Comparison of ENCODE assay signal across 11 cellular contexts in genomic region chr6:157761926-157762325, GRCh38.
DNase-seq lines count a peak whose midpoint lies in the region; ATAC-seq, FAIRE-seq and TF ChIP-seq lines count a peak whose summit lies in the region.
"Had no signal": no experiment of that assay in that cellular context is flagged by ENCODE, and none has a peak within 500 bp of the region (broad histone marks: within the 10 kb centered on the region; RNA-seq: fewer than 3 reads in every experiment).

No MANE protein-coding gene starts in this region.

- no peak for TF ChIP-seq RAD21 in A549 (conservative IDR thresholded peaks at IDR 0.05 in 1 of 2, IDR thresholded peaks at IDR 0.05 in 1 of 2)

- no peaks in the 10 kb centered on the region for H3K27me3 Mint-ChIP-seq in CD8-positive, alpha-beta T cell (ENCODE audit: low read depth)
- H3K27me3 Mint-ChIP-seq in activated CD8-positive, alpha-beta T cell treated with anti-CD3 and anti-CD28 coated beads for 36 hours: no peaks in the 10 kb centered on the region
- peaks cover 5 to 13% (median 9%) of the 10 kb centered on the region in 3 donors for H3K27me3 Mint-ChIP-seq in CD14-positive monocyte (ENCODE audit: low read depth in 3 of 3)

- H3K27ac ChIP-seq in A549: peak overlapping the region; percentile 40 to 87; a peak in 4 of 6 replicates
- H3K27ac ChIP-seq in CD8-positive, alpha-beta T cell (ENCODE audit: low read depth, low read length): no peak overlapping the region
- H3K27ac ChIP-seq in mesenchymal stem cell (ENCODE audit: low read length, poor library complexity, severe bottlenecking): peak overlapping the region; percentile 69
- H3K27ac ChIP-seq in left ventricle myocardium inferior (replicated peaks): no peak overlapping the region
- peak overlapping the region in 2 of 12 donors; percentile 5 to 72 for H3K27ac ChIP-seq in heart left ventricle
- H3K27ac ChIP-seq: colonic mucosa had no signal

- TF ChIP-seq CTCF in A549 (IDR thresholded peaks at IDR 0.05): no peak
- TF ChIP-seq CTCF in CD8-positive, alpha-beta T cell (IDR thresholded peaks at IDR 0.05): no peak
- no peak for TF ChIP-seq CTCF in activated CD8-positive, alpha-beta T cell treated with anti-CD3 and anti-CD28 coated beads for 36 hours (IDR thresholded peaks at IDR 0.05)
- no peak for TF ChIP-seq CTCF in CD14-positive monocyte (IDR thresholded peaks at IDR 0.05)
- no peak for TF ChIP-seq CTCF in left ventricle myocardium inferior (IDR thresholded peaks at IDR 0.05; ENCODE audit: borderline replicate concordance)
- no peak for TF ChIP-seq CTCF in heart left ventricle (IDR thresholded peaks at IDR 0.05)

- peak overlapping the region; percentile 21 for H2BK120ac ChIP-seq in mesenchymal stem cell (ENCODE audit: low read depth, low read length)

- TF ChIP-seq POLR2A in A549 (IDR thresholded peaks at IDR 0.05; ENCODE audit: low read length) (no peak), heart left ventricle (IDR thresholded peaks at IDR 0.05) (no peak)

- no peaks in the 10 kb centered on the region for H3K36me3 ChIP-seq in CD8-positive, alpha-beta T cell (ENCODE audit: insufficient read depth, low read length)
- H3K36me3 ChIP-seq in mesenchymal stem cell (ENCODE audit: control insufficient read depth in 1 of 2, insufficient read depth in 2 of 2, low read depth in 1 of 2, low read length in 2 of 2): peaks cover 0 to 3% of the 10 kb centered on the region in 2 experiments
- H3K36me3 ChIP-seq in left ventricle myocardium inferior: no peaks in the 10 kb centered on the region
- no peaks in the 10 kb centered on the region for H3K36me3 ChIP-seq in heart left ventricle
- H3K36me3 ChIP-seq: colonic mucosa, gastroesophageal sphincter had no signal

- H2AK5ac ChIP-seq in mesenchymal stem cell (ENCODE audit: low read length, severe bottlenecking): peak overlapping the region; percentile 59

- FAIRE-seq in A549 (lab: Jason Lieb, UNC): no peak

- H4K8ac ChIP-seq in mesenchymal stem cell (ENCODE audit: low read length): peak overlapping the region; percentile 7

- ATAC-seq in A549 (no peak), heart left ventricle (no peak)
- ATAC-seq in CD8-positive, alpha-beta T cell: no peak
- ATAC-seq in activated CD8-positive, alpha-beta T cell treated with anti-CD3 and anti-CD28 coated beads for 36 hours: no peak
- ATAC-seq: gastroesophageal sphincter had no signal

- no peaks in the 10 kb centered on the region for H3K27me3 ChIP-seq in CD8-positive, alpha-beta T cell (ENCODE audit: insufficient read depth, low read length)
- H3K27me3 ChIP-seq in mesenchymal stem cell (ENCODE audit: control insufficient read depth in 1 of 2, insufficient read depth in 1 of 2, low read length in 2 of 2) (no peaks in the 10 kb centered on the region), left ventricle myocardium inferior (ENCODE audit: low read depth) (no peaks in the 10 kb centered on the region), heart left ventricle (no peaks in the 10 kb centered on the region)
- H3K27me3 ChIP-seq: colonic mucosa, gastroesophageal sphincter had no signal

- peak overlapping the region in 1 of 2 experiments; percentile 59 for H3K4ac ChIP-seq in mesenchymal stem cell (ENCODE audit: low read depth in 1 of 2, low read length in 2 of 2)

- H2BK5ac ChIP-seq in mesenchymal stem cell (ENCODE audit: low read depth, low read length, poor library complexity, severe bottlenecking): peak overlapping the region; percentile 60

- H3K14ac ChIP-seq in mesenchymal stem cell (ENCODE audit: low read length in 2 of 2): no peak overlapping the region

- peaks cover 70% of the 10 kb centered on the region for H3K4me1 Mint-ChIP-seq in CD8-positive, alpha-beta T cell (ENCODE audit: low read depth)
- H3K4me1 Mint-ChIP-seq in activated CD8-positive, alpha-beta T cell treated with anti-CD3 and anti-CD28 coated beads for 36 hours (ENCODE audit: low read depth): peaks cover 86% of the 10 kb centered on the region
- peaks cover 70% of the 10 kb centered on the region for H3K4me1 Mint-ChIP-seq in CD14-positive monocyte

- H3K9ac ChIP-seq in mesenchymal stem cell (ENCODE audit: low read length): peak overlapping the region; percentile 83

- H3K4me3 ChIP-seq in A549 (no peak overlapping the region), mesenchymal stem cell (ENCODE audit: insufficient read depth in 1 of 2, low read depth in 1 of 2, low read length in 2 of 2) (no peak overlapping the region), left ventricle myocardium inferior (no peak overlapping the region), heart left ventricle (no peak overlapping the region)
- H3K4me3 ChIP-seq in CD8-positive, alpha-beta T cell (ENCODE audit: low read depth, low read length): no peak overlapping the region
- H3K4me3 ChIP-seq: colonic mucosa, gastroesophageal sphincter had no signal

- H3K23ac ChIP-seq in mesenchymal stem cell (ENCODE audit: low read length in 2 of 2): peak overlapping the region in 1 of 2 experiments; percentile 5

- H3K4me2 ChIP-seq in A549: peak overlapping the region; percentile 72; the same call in 2 of the 3 replicates
- H3K4me2 ChIP-seq in mesenchymal stem cell (ENCODE audit: low read length, poor library complexity, severe bottlenecking): no peak overlapping the region

- H2BK15ac ChIP-seq in mesenchymal stem cell (ENCODE audit: low read depth, poor library complexity, severe bottlenecking): peak overlapping the region; percentile 49

- H2AFZ ChIP-seq in mesenchymal stem cell (ENCODE audit: low read depth, low read length): no peak overlapping the region

- peak overlapping the region in 1 of 2 experiments; percentile 74 for H2BK12ac ChIP-seq in mesenchymal stem cell (ENCODE audit: low read length in 2 of 2)

- H3K18ac ChIP-seq in mesenchymal stem cell (ENCODE audit: low read depth in 1 of 2, low read length in 2 of 2): no peak overlapping the region

- H3K9me3 Mint-ChIP-seq in CD8-positive, alpha-beta T cell: no peaks in the 10 kb centered on the region
- H3K9me3 Mint-ChIP-seq in activated CD8-positive, alpha-beta T cell treated with anti-CD3 and anti-CD28 coated beads for 36 hours: peaks cover 2% of the 10 kb centered on the region
- peaks cover 0 to 4% (median 0%) of the 10 kb centered on the region in 7 donors for H3K9me3 Mint-ChIP-seq in CD14-positive monocyte

- 93% methylated on average over 10 of the region's 13 CpGs for WGBS in A549 (ENCODE audit: missing lambda C conversion rate)
- WGBS in mesenchymal stem cell: 90% methylated on average over 12 of the region's 13 CpGs
- 75 to 88% (median 84%) methylated on average over 12 to 13 of the region's 13 CpGs for WGBS in heart left ventricle, 4 donors

- CTCF ChIA-PET in A549 (lab: Yijun Ruan, JAX): interaction anchor here (0.9 to 1.3 kb wide), 3 partner anchors 16 to 112 kb away, joined by 3 to 4 read pairs (median 4); no protein-coding TSS in a partner anchor
- CTCF ChIA-PET in CD8-positive, alpha-beta T cell (lab: Charles Lee): interaction anchor here (1.3 to 12.5 kb wide), 4 partner anchors 11 to 123 kb away, joined by 3 to 233 read pairs (median 12); no protein-coding TSS in a partner anchor
- CTCF ChIA-PET in activated CD8-positive, alpha-beta T cell treated with anti-CD3 and anti-CD28 coated beads for 36 hours (lab: Charles Lee): interaction anchor here (0.7 to 6.7 kb wide), 12 partner anchors 31 to 185 kb away, joined by 3 to 50 read pairs (median 4); no protein-coding TSS in a partner anchor

- peak overlapping the region; percentile 95 for H3K27ac Mint-ChIP-seq in CD8-positive, alpha-beta T cell
- H3K27ac Mint-ChIP-seq in activated CD8-positive, alpha-beta T cell treated with anti-CD3 and anti-CD28 coated beads for 36 hours: peak overlapping the region; percentile 97
- peak overlapping the region in 3 of 7 donors; percentile 51 to 97 (median 77) for H3K27ac Mint-ChIP-seq in CD14-positive monocyte

- no peak for TF ChIP-seq EP300 in A549 (IDR thresholded peaks at IDR 0.05)

- POLR2A ChIA-PET in A549 (lab: Yijun Ruan, JAX): no interaction called here
- POLR2A ChIA-PET in CD8-positive, alpha-beta T cell (lab: Charles Lee): interaction anchor here (1.3 to 1.4 kb wide), 2 partner anchors 9 to 73 kb away, joined by 3 to 4 read pairs; no protein-coding TSS in a partner anchor
- POLR2A ChIA-PET in activated CD8-positive, alpha-beta T cell treated with anti-CD3 and anti-CD28 coated beads for 36 hours (lab: Charles Lee): interaction anchor here (0.7 to 10.4 kb wide), 13 partner anchors 8 to 130 kb away, joined by 3 to 102 read pairs (median 5); no protein-coding TSS in a partner anchor

- peak overlapping the region; percentile 28 for H4K91ac ChIP-seq in mesenchymal stem cell (ENCODE audit: low read length)

- DNase-seq in A549 (ENCODE audit: low read depth in 1 of 2, low spot score in 1 of 2): no peak
- no peak for DNase-seq in CD8-positive, alpha-beta T cell
- peak; percentile 33 for DNase-seq in activated CD8-positive, alpha-beta T cell treated with anti-CD3 and anti-CD28 coated beads for 36 hours
- DNase-seq in mesenchymal stem cell: no peak
- no peak for DNase-seq in CD14-positive monocyte (ENCODE audit: low spot score)
- no peak for DNase-seq in MV-4-11 (lab: John Stamatoyannopoulos, UW)
- DNase-seq in left ventricle myocardium inferior: no peak
- DNase-seq in heart left ventricle: no peak
- DNase-seq: colonic mucosa, NCI-H2171 treated with DMSO at 0.1 percent for 48 hours had no signal

- H3K4me1 ChIP-seq in A549 (peaks cover 53% of the 10 kb centered on the region), mesenchymal stem cell (ENCODE audit: control insufficient read depth, insufficient read depth, low read depth, low read length) (peaks cover 46% of the 10 kb centered on the region), left ventricle myocardium inferior (peaks cover 56% of the 10 kb centered on the region), heart left ventricle (peaks cover 8 to 85% (median 32%) of the 10 kb centered on the region in 12 donors)
- H3K4me1 ChIP-seq in CD8-positive, alpha-beta T cell (ENCODE audit: insufficient read depth, low read length): peaks cover 63% of the 10 kb centered on the region

- H3K79me1 ChIP-seq in mesenchymal stem cell (replicated peaks; ENCODE audit: low read length, poor library complexity, severe bottlenecking): no peaks in the 10 kb centered on the region

- H3K9me3 ChIP-seq in A549 (no peaks in the 10 kb centered on the region), mesenchymal stem cell (ENCODE audit: control insufficient read depth, low read length) (no peaks in the 10 kb centered on the region), left ventricle myocardium inferior (replicated peaks) (no peaks in the 10 kb centered on the region), heart left ventricle (no peaks in the 10 kb centered on the region)
- H3K9me3 ChIP-seq in CD8-positive, alpha-beta T cell (ENCODE audit: low read length): no peaks in the 10 kb centered on the region
- H3K9me3 ChIP-seq: colonic mucosa, gastroesophageal sphincter had no signal

- intact Hi-C loops in CD8-positive, alpha-beta T cell (cut with DNase I, micrococcal nuclease): loop anchor here (1.0 to 5.0 kb wide), 7 partner anchors 62 to 1105 kb away; partner anchors contain the start of genes ARID1B (in 1 of the 2), SYTL3 (in 1 of the 2), TMEM242 (in 1 of the 2) and ZDHHC14 (in 1 of the 2)
- intact Hi-C loops in activated CD8-positive, alpha-beta T cell treated with anti-CD3 and anti-CD28 coated beads for 36 hours (cut with micrococcal nuclease): loop anchor here (1.0 to 5.0 kb wide), 3 partner anchors 62 to 125 kb away; no protein-coding TSS in a partner anchor
- intact Hi-C loops in CD14-positive monocyte (cut with micrococcal nuclease) (loop anchor here in 1 of 2 donors (5.0 to 10.0 kb wide), 3 partner anchors 60 to 323 kb away; partner anchors contain the start of gene SNX9), left ventricle myocardium inferior (cut with micrococcal nuclease) (no loop called here), heart left ventricle (cut with DNase I) (loop anchor here in 5 of 10 donors (5.0 to 10.0 kb wide), 3 partner anchors 60 to 303 kb away; partner anchors contain the start of gene SNX9 (in 5 of the 5))

- no peaks in the 10 kb centered on the region for H3K36me3 Mint-ChIP-seq in CD8-positive, alpha-beta T cell
- peaks cover 3% of the 10 kb centered on the region for H3K36me3 Mint-ChIP-seq in activated CD8-positive, alpha-beta T cell treated with anti-CD3 and anti-CD28 coated beads for 36 hours (ENCODE audit: low read depth)
- peaks cover 2 to 10% of the 10 kb centered on the region in 2 donors for H3K36me3 Mint-ChIP-seq in CD14-positive monocyte

- H3K4me3 Mint-ChIP-seq in CD8-positive, alpha-beta T cell: peak overlapping the region; percentile 57
- H3K4me3 Mint-ChIP-seq in activated CD8-positive, alpha-beta T cell treated with anti-CD3 and anti-CD28 coated beads for 36 hours: peak overlapping the region; percentile 62
- peak overlapping the region in 1 of 2 donors; percentile 53 for H3K4me3 Mint-ChIP-seq in CD14-positive monocyte

Comparison
In these comparisons a context has a peak if more than half of its experiments do, and no peak if none do; other contexts are left out.
1. H3K27ac ChIP-seq: peak in A549 (2 of 2) and mesenchymal stem cell (single experiment); none in CD8-positive, alpha-beta T cell (single experiment) and left ventricle myocardium inferior (single experiment).